Comparison of ENCODE assay signal across 10 cellular contexts in the genomic region with DNA sequence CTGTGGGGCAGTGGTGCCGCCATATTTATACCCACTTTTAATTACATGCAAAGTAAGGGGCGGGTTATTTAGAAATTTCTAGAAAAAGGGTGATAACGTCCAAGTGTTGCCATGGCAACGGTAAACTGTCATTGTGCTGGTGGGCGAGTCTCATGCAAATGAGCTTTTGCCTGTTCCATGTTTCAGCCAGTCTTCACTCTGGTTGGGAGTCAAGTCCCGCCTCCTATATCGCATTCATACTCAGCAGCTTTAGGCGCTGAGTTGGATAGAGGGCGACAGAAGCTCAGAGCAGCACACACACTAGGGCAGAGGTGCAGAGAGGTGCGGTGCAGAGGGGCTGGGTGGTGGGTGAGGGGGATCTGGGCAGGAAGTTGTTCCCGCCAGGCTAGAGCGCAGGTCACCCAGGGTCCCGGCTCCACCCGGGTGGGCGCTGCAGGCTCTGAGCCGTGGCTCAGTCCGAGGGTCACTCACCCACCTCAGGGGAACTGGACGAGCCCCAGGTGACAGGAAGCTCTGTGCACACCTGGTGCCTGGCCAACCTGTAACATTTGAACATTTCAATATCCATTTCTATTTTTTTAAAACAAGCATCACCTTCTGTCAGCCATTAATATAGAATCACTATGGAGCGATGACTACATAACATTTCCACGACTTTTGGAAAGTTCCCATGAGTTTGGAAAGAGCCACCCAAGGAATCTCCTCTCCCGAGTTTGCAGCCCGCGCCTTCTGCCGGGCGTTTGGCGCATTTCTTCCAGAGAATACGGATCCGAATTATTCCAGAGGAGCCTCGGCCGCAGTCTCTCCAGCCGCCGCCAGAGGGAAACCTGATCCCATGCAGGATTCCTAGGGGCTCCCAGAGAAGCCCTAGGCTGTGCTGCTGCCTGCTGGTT.
DNase-seq lines count a peak whose midpoint lies in the region; ATAC-seq and TF ChIP-seq lines count a peak whose summit lies in the region.
"Had no signal": no experiment of that assay in that cellular context is flagged by ENCODE, and none has a peak within 500 bp of the region (broad histone marks: within the 10 kb centered on the region; RNA-seq: fewer than 3 reads in every experiment).

No MANE protein-coding gene starts in this region.

- H3K27ac ChIP-seq in heart right ventricle: no peak overlapping the region

- H3K27me3 Mint-ChIP-seq in WTC11 (ENCODE audit: low read depth): peaks cover 22% of the 10 kb centered on the region

- TF ChIP-seq CTCF in WTC11 (IDR thresholded peaks at IDR 0.05) (peak; percentile 60), heart right ventricle (IDR thresholded peaks at IDR 0.05) (peak; percentile 62 to 87 (median 82))

- H3K4me3 ChIP-seq in heart right ventricle: no peak overlapping the region

- peak overlapping the region; percentile 63 for H3K4me3 Mint-ChIP-seq in WTC11
- H3K4me3 Mint-ChIP-seq: activated naive CD8-positive, alpha-beta T cell treated with anti-CD3 and anti-CD28 coated beads, Interleukin-2, amount 10 ng/mL, durations not matched to agents 7 days and 5 days; stimulated activated effector memory CD8-positive, alpha-beta T cell treated with anti-CD3 and anti-CD28 coated beads, Interleukin-12 subunit alpha, Interleukin-12 subunit beta, amount 100 ng/mL, for 72 hours had no signal

- ATAC-seq in WTC11: peak; percentile 89
- peak; percentile 80 to 90 (median 85) for ATAC-seq in heart right ventricle
- ATAC-seq in GM19035 (IDR thresholded peaks at IDR 0.05; ENCODE audit: unreplicated experiment): no peak
- no peak for ATAC-seq in HG03432 (IDR thresholded peaks at IDR 0.05; ENCODE audit: unreplicated experiment)
- ATAC-seq: stimulated activated effector memory CD8-positive, alpha-beta T cell treated with anti-CD3 and anti-CD28 coated beads, Interleukin-12 subunit alpha, Interleukin-12 subunit beta, amount 100 ng/mL, for 72 hours had no signal

- peak; percentile 1 for DNase-seq in NCI-H510A treated with DMSO at 0.1 percent for 48 hours (lab: John Stamatoyannopoulos, UW)
- no peak for DNase-seq in NCI-H510A (lab: John Stamatoyannopoulos, UW)
- DNase-seq in NCI-H1417 (lab: John Stamatoyannopoulos, UW): peak; percentile 60 to 84 (median 79)
- peak; percentile 91 for DNase-seq in WTC11 (ENCODE audit: low spot score)
- DNase-seq in heart right ventricle: peak; percentile 67 to 73
- DNase-seq in posterior vena cava (ENCODE audit: low spot score): peak; percentile 87
- DNase-seq: activated naive CD8-positive, alpha-beta T cell treated with anti-CD3 and anti-CD28 coated beads, Interleukin-2, amount 10 ng/mL, durations not matched to agents 7 days and 5 days had no signal

- intact Hi-C loops in heart right ventricle (cut with DNase I) (no loop called here), posterior vena cava (cut with DNase I) (no loop called here)

- CTCF ChIA-PET in WTC11 (lab: Charles Lee): interaction anchor here (0.7 to 2.9 kb wide), 15 partner anchors 8 to 483 kb away, joined by 3 to 65 read pairs (median 4); partner anchors contain the start of gene ATP5F1E

- H3K4me1 Mint-ChIP-seq in WTC11: peaks cover 11% of the 10 kb centered on the region
- H3K4me1 Mint-ChIP-seq: activated naive CD8-positive, alpha-beta T cell treated with anti-CD3 and anti-CD28 coated beads, Interleukin-2, amount 10 ng/mL, durations not matched to agents 7 days and 5 days; stimulated activated effector memory CD8-positive, alpha-beta T cell treated with anti-CD3 and anti-CD28 coated beads, Interleukin-12 subunit alpha, Interleukin-12 subunit beta, amount 100 ng/mL, for 72 hours had no signal

- no peaks in the 10 kb centered on the region for H3K36me3 Mint-ChIP-seq in WTC11
- H3K36me3 Mint-ChIP-seq: activated naive CD8-positive, alpha-beta T cell treated with anti-CD3 and anti-CD28 coated beads, Interleukin-2, amount 10 ng/mL, durations not matched to agents 7 days and 5 days; stimulated activated effector memory CD8-positive, alpha-beta T cell treated with anti-CD3 and anti-CD28 coated beads, Interleukin-12 subunit alpha, Interleukin-12 subunit beta, amount 100 ng/mL, for 72 hours had no signal

- POLR2A ChIA-PET in WTC11 (lab: Charles Lee): interaction anchor here (1.2 kb wide), 1 partner anchor 483 kb away, joined by 3 read pairs; the partner anchor contains the start of gene ATP5F1E

- no peaks in the 10 kb centered on the region for H3K9me3 Mint-ChIP-seq in WTC11
- H3K9me3 Mint-ChIP-seq: activated naive CD8-positive, alpha-beta T cell treated with anti-CD3 and anti-CD28 coated beads, Interleukin-2, amount 10 ng/mL, durations not matched to agents 7 days and 5 days; stimulated activated effector memory CD8-positive, alpha-beta T cell treated with anti-CD3 and anti-CD28 coated beads, Interleukin-12 subunit alpha, Interleukin-12 subunit beta, amount 100 ng/mL, for 72 hours had no signal

- peaks cover 4 to 70% (median 57%) of the 10 kb centered on the region in 7 donors for H3K27me3 ChIP-seq in heart right ventricle

- 22 to 32% methylated on average over 32 of the region's 32 CpGs for WGBS in heart right ventricle, 2 donors

- no peaks in the 10 kb centered on the region for H3K36me3 ChIP-seq in heart right ventricle

- no peak overlapping the region for H3K27ac Mint-ChIP-seq in WTC11
- H3K27ac Mint-ChIP-seq: activated naive CD8-positive, alpha-beta T cell treated with anti-CD3 and anti-CD28 coated beads, Interleukin-2, amount 10 ng/mL, durations not matched to agents 7 days and 5 days; stimulated activated effector memory CD8-positive, alpha-beta T cell treated with anti-CD3 and anti-CD28 coated beads, Interleukin-12 subunit alpha, Interleukin-12 subunit beta, amount 100 ng/mL, for 72 hours had no signal

- no peaks in the 10 kb centered on the region for H3K9me3 ChIP-seq in heart right ventricle

- no peaks in the 10 kb centered on the region for H3K4me1 ChIP-seq in heart right ventricle

TF ChIP-seq in WTC11, 78 proteins besides CTCF, POLR2A, EP300 and RAD21:
- TF ChIP-seq TEAD1 (CRISPR knock-in tag; IDR thresholded peaks at IDR 0.05) (no peak), ZNF423 (CRISPR knock-in tag; IDR thresholded peaks at IDR 0.05) (peak; percentile 8; the same call in 1 of the 2 replicates)

Comparison
In these comparisons a context has a peak if more than half of its experiments do, and no peak if none do; other contexts are left out.
1. ATAC-seq: peak in WTC11 (single experiment) and heart right ventricle (8 of 8); none in GM19035 (single experiment) and HG03432 (single experiment).